20 cellular contexts compared by ENCODE assay signal in the genomic region with DNA sequence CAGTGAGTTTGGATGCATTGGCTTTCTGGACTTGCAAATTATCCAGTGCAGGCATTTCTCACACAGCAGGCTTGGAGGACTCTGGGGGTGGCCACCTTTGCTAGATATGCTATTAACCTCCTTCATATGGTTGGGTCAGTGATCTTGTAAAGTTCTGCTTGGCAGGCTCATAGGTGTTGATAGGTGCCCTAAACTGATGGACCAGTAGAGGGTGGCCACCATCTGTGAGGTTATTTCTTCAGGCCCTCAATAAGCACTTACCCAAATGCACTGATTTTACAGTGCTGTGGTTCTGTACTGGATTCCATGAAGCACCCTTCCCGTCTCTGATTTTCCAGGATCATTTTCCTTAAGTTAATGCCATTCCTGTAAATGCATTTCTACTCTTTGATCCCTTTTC.
"Had no signal": no experiment of that assay in that cellular context is flagged by ENCODE, and none has a peak within 500 bp of the region (broad histone marks: within the 10 kb centered on the region; RNA-seq: fewer than 3 reads in every experiment).

No MANE protein-coding gene starts in this region.

- DNase-seq: cortex of kidney; dorsolateral prefrontal cortex; effector CD8-positive, alpha-beta T cell; gastrocnemius medialis; heart right ventricle; hypothalamus; kidney glomerular epithelial cell; mammary epithelial cell; natural killer cell; nucleus accumbens; ovary; right cardiac atrium; stimulated activated CD4-positive, alpha-beta T cell treated with anti-CD3 and anti-CD28 coated beads, Interleukin-2, amount 100 ng/mL, for 48 hours; stimulated activated naive CD8-positive, alpha-beta T cell treated with anti-CD3 and anti-CD28 coated beads, Interleukin-15, Interleukin-2, amounts not matched to agents 100 U/mL and 50 U/mL, for 24 hours; thyroid gland had no signal

- H3K4me3 ChIP-seq: dorsolateral prefrontal cortex, esophagus muscularis mucosa, gastrocnemius medialis, heart right ventricle, neural progenitor cell, ovary, smooth muscle cell, suprapubic skin, thyroid gland had no signal

- H3K4me3 Mint-ChIP-seq: natural killer cell, neural progenitor cell had no signal

- H3K27me3 Mint-ChIP-seq: type B pancreatic cell had no signal

- H3K36me3 ChIP-seq: neural progenitor cell, ovary had no signal

- ATAC-seq: gastrocnemius medialis; heart right ventricle; natural killer cell; right cardiac atrium; stimulated activated naive CD8-positive, alpha-beta T cell treated with anti-CD3 and anti-CD28 coated beads, Interleukin-15, Interleukin-2, amounts not matched to agents 100 U/mL and 50 U/mL, for 24 hours had no signal

- H3K27ac Mint-ChIP-seq: natural killer cell, neural progenitor cell had no signal

- H3K4me1 Mint-ChIP-seq: neural progenitor cell had no signal

- H3K27me3 ChIP-seq: dorsolateral prefrontal cortex, esophagus muscularis mucosa, gastrocnemius medialis, heart right ventricle, neural progenitor cell, ovary, suprapubic skin, thyroid gland had no signal

- H3K4me1 ChIP-seq: esophagus muscularis mucosa, gastrocnemius medialis, heart right ventricle, neural progenitor cell, suprapubic skin, thyroid gland had no signal

- H3K9me3 Mint-ChIP-seq: neural progenitor cell had no signal

- H3K9ac ChIP-seq: neural progenitor cell had no signal

- H3K9me3 ChIP-seq: gastrocnemius medialis, thyroid gland had no signal

- H3K27ac ChIP-seq: dorsolateral prefrontal cortex, esophagus muscularis mucosa, gastrocnemius medialis, heart right ventricle, neural progenitor cell, ovary, suprapubic skin, thyroid gland had no signal
